21 cellular contexts compared by ENCODE assay signal in genomic region chr10:28211759-28212158, GRCh38.
A peak's percentile ranks its signal among the peaks of the same experiment; 100 is the strongest.
DNase-seq lines count a peak whose midpoint lies in the region; ATAC-seq, FAIRE-seq and TF ChIP-seq lines count a peak whose summit lies in the region.
"Had no signal": no experiment of that assay in that cellular context is flagged by ENCODE, and none has a peak within 500 bp of the region (broad histone marks: within the 10 kb centered on the region; RNA-seq: fewer than 3 reads in every experiment).

No MANE protein-coding gene starts in this region.

- H3K56ac ChIP-seq in H1 (replicated peaks; ENCODE audit: insufficient read length, low read depth, low read length), result no peak overlapping the region

- ATAC-seq in HCT116, result no peak
- ATAC-seq in gastrocnemius medialis, result no peak
- ATAC-seq: CD8-positive, alpha-beta T cell; GM12878 had no signal

- H2BK15ac ChIP-seq in H1 (ENCODE audit: low read length), result no peak overlapping the region

- H3K9me3 ChIP-seq in HCT116 (ENCODE audit: control insufficient read depth in 1 of 2, insufficient read depth in 1 of 2, low read depth in 1 of 2, low read length in 2 of 2) (no peaks in the 10 kb centered on the region), H1 (ENCODE audit: insufficient read depth in 2 of 2, low read depth in 1 of 2, low read length in 1 of 2) (peaks cover 4 to 5% of the 10 kb centered on the region in 2 experiments; a peak in 3 of 4 replicates), gastrocnemius medialis (no peaks in the 10 kb centered on the region)
- H3K9me3 ChIP-seq: Caco-2, HAP-1 had no signal

- H3K4ac ChIP-seq in H1 (replicated peaks; ENCODE audit: insufficient read length, low read depth, low read length), result no peak overlapping the region

- no peak overlapping the region for H2BK5ac ChIP-seq in H1 (ENCODE audit: low read depth, low read length)

- BruUV-seq in HCT116 (replicated peaks; lab: Mats Ljungman, UMichigan), result no TSS peak

- TF ChIP-seq RAD21 in HCT116 (IDR thresholded peaks at IDR 0.05; ENCODE audit: low read depth) (no peak), H1 (IDR thresholded peaks at IDR 0.05 in 1 of 2, conservative IDR thresholded peaks at IDR 0.05 in 1 of 2; ENCODE audit: low read depth in 2 of 2, low read length in 2 of 2) (no peak)

- H3K23me2 ChIP-seq in H1 (ENCODE audit: low read depth, low read length), result no peaks in the 10 kb centered on the region

- no peaks in the 10 kb centered on the region for H3K27me3 ChIP-seq in HCT116 (ENCODE audit: insufficient read depth, low read length)
- H3K27me3 ChIP-seq in H1 (replicated peaks in 1 of 4; ENCODE audit: control insufficient read depth in 3 of 4, extremely low read depth in 1 of 4, insufficient read depth in 3 of 4, low read length in 3 of 4), result no peaks in the 10 kb centered on the region
- no peaks in the 10 kb centered on the region for H3K27me3 ChIP-seq in gastrocnemius medialis
- H3K27me3 ChIP-seq: BLaER1 had no signal

- no peak overlapping the region for H3K14ac ChIP-seq in H1 (ENCODE audit: insufficient read length)

- RAD21 ChIA-PET in HCT116 (lab: Charles Lee; ENCODE audit: low non-redundant PET in 1 of 2, low total read pairs in 2 of 2, uncharacterized antibody in 2 of 2, unreplicated experiment in 2 of 2), result no interaction called here

- H4K8ac ChIP-seq in H1 (ENCODE audit: extremely low read depth, insufficient read depth, low read length), result no peak overlapping the region

- H4K91ac ChIP-seq in H1 (replicated peaks; ENCODE audit: insufficient read length, low read length), result no peak overlapping the region

- peaks cover 0 to 3% of the 10 kb centered on the region in 2 experiments; a peak in 1 of 4 replicates for H3K36me3 ChIP-seq in HCT116 (ENCODE audit: control insufficient read depth in 1 of 2, insufficient read depth in 2 of 2, low read length in 2 of 2)
- H3K36me3 ChIP-seq in H1 (ENCODE audit: control insufficient read depth in 2 of 4, insufficient read depth in 4 of 4, low read length in 3 of 4), result peaks cover 0 to 3% (median 0%) of the 10 kb centered on the region in 4 experiments; a peak in 1 of 8 replicates
- H3K36me3 ChIP-seq in gastrocnemius medialis, result no peaks in the 10 kb centered on the region
- H3K36me3 ChIP-seq: HAP-1 had no signal

- H3K79me1 ChIP-seq in H1 (ENCODE audit: low read depth, low read length), result no peaks in the 10 kb centered on the region

- no peak overlapping the region for H3K23ac ChIP-seq in H1 (ENCODE audit: insufficient read length)

- H3K4me3 ChIP-seq in HCT116 (replicated peaks in 1 of 2; ENCODE audit: low read depth in 1 of 2, low read length in 2 of 2), result no peak overlapping the region
- H3K4me3 ChIP-seq in H1 (ENCODE audit: extremely low read depth in 1 of 4, insufficient read depth in 2 of 4, low read depth in 3 of 4, low read length in 4 of 4), result no peak overlapping the region
- no peak overlapping the region for H3K4me3 ChIP-seq in gastrocnemius medialis
- H3K4me3 ChIP-seq: BLaER1, GM12878, HAP-1 had no signal

- no peak for TF ChIP-seq EP300 in H1 (IDR thresholded peaks at IDR 0.05; ENCODE audit: borderline replicate concordance in 1 of 2, low read depth in 2 of 2, low read length in 2 of 2)

- no peak overlapping the region for H2AK5ac ChIP-seq in H1 (ENCODE audit: low read depth, low read length)

- in situ Hi-C loops in GM13976 (cut with MboI; ENCODE audit: low sequenced_read_pairs, unreplicated experiment), result no loop called here
- in situ Hi-C loops in gastrocnemius medialis (cut with MboI; ENCODE audit: low sequenced_read_pairs in 4 of 4), result no loop called here

- H3K4me1 ChIP-seq in HCT116 (ENCODE audit: control insufficient read depth in 1 of 2, insufficient read depth in 2 of 2, low read length in 2 of 2) (peaks cover 79 to 82% of the 10 kb centered on the region in 2 experiments), H1 (replicated peaks in 1 of 4; ENCODE audit: control insufficient read depth in 3 of 4, insufficient read depth in 4 of 4, low read length in 3 of 4) (peaks cover 2 to 10% (median 8%) of the 10 kb centered on the region in 4 experiments; a peak in 5 of 7 replicates), gastrocnemius medialis (peaks cover 0 to 4% of the 10 kb centered on the region in 2 donors)
- H3K4me1 ChIP-seq: HAP-1 had no signal

- H3K9me2 ChIP-seq in HCT116 (ENCODE audit: insufficient read depth), result no peaks in the 10 kb centered on the region

- DNase-seq in ELF-1 (ENCODE audit: low read depth, low spot score) (peak; percentile 20), HCT116 (ENCODE audit: low read depth, low spot score) (no peak), H1 (ENCODE audit: low read depth in 1 of 2, low spot score in 2 of 2) (no peak), iPS-NIHi11 (ENCODE audit: low spot score) (peak; percentile 9), GM13976 (ENCODE audit: low spot score) (no peak), gastrocnemius medialis (no peak), T-helper 1 cell (no peak), T-helper 2 cell (no peak)
- DNase-seq: Caco-2; CD4-positive, CD25-positive, alpha-beta regulatory T cell; CD8-positive, alpha-beta T cell; DMS153; DND-41; GDM1 had no signal

- no peak for TF ChIP-seq CTCF in HCT116 (IDR thresholded peaks at IDR 0.05 in 2 of 3, conservative IDR thresholded peaks at IDR 0.05 in 1 of 3; ENCODE audit: borderline replicate concordance in 1 of 3, insufficient read depth in 1 of 3, low read depth in 2 of 3, low read length in 2 of 3)
- TF ChIP-seq CTCF in H1 (IDR thresholded peaks at IDR 0.05; ENCODE audit: control extremely low read depth in 1 of 3, insufficient read depth in 1 of 3, low read depth in 1 of 3, low read length in 3 of 3), result no peak
- no peak for TF ChIP-seq CTCF in GM13976 (IDR thresholded peaks at IDR 0.05; ENCODE audit: borderline replicate concordance, control extremely low read depth, extremely low read depth, insufficient read depth, missing control alignments)
- no peak for TF ChIP-seq CTCF in gastrocnemius medialis (IDR thresholded peaks at IDR 0.05 in 4 of 5, conservative IDR thresholded peaks at IDR 0.05 in 1 of 5)

- 60% methylated on average over 5 of the region's 5 CpGs; no CpG with 5 or more reads in 1 of the 2 experiments for WGBS in H1 (ENCODE audit: extremely low coverage in 1 of 2, insufficient coverage in 1 of 2, insufficient read length in 1 of 2, insufficient replicate concordance in 2 of 2, low coverage in 1 of 2, low lambda C conversion rate in 2 of 2, missing lambda C conversion rate in 1 of 2), 2 experiments

- CTCF ChIA-PET in HCT116 (lab: Charles Lee) (no interaction called here), H1 (lab: Charles Lee; ENCODE audit: partially characterized antibody) (interaction anchor here (1.1 kb wide), 1 partner anchor 25 kb away, joined by 3 read pairs; no protein-coding TSS in a partner anchor)

- H2BK12ac ChIP-seq in H1 (ENCODE audit: low read depth, low read length), result no peak overlapping the region

- H3K79me2 ChIP-seq in HCT116 (ENCODE audit: insufficient read depth, low read length), result peaks cover 25% of the 10 kb centered on the region
- H3K79me2 ChIP-seq in H1 (ENCODE audit: control insufficient read depth in 1 of 2, insufficient read depth in 2 of 2, low read length in 2 of 2), result no peaks in the 10 kb centered on the region

- H3K18ac ChIP-seq in H1 (ENCODE audit: extremely low read depth, low read length), result no peak overlapping the region

- H3K27ac ChIP-seq in HCT116 (ENCODE audit: low read depth, low read length) (peak overlapping the region; percentile 98), H1 (ENCODE audit: low read depth, low read length) (no peak overlapping the region), gastrocnemius medialis (no peak overlapping the region)
- H3K27ac ChIP-seq: 22Rv1, BLaER1, C4-2B had no signal

- TF ChIP-seq POLR2A in HCT116 (IDR thresholded peaks at IDR 0.05; ENCODE audit: borderline replicate concordance, extremely low read depth, insufficient read depth, insufficient read length), result no peak
- no peak for TF ChIP-seq POLR2A in H1 (IDR thresholded peaks at IDR 0.05; ENCODE audit: control extremely low read depth in 1 of 2, low read depth in 2 of 2, low read length in 2 of 2)
- no peak for TF ChIP-seq POLR2A in gastrocnemius medialis (IDR thresholded peaks at IDR 0.05)

- intact Hi-C loops in HCT116 (cut with micrococcal nuclease) (no loop called here), gastrocnemius medialis (cut with DNase I; ENCODE audit: low total_unique reads) (no loop called here)

- H4K20me1 ChIP-seq in HCT116 (ENCODE audit: insufficient read depth) (no peaks in the 10 kb centered on the region), H1 (replicated peaks in 1 of 2; ENCODE audit: control insufficient read depth in 1 of 2, insufficient read depth in 2 of 2, low read length in 2 of 2) (no peaks in the 10 kb centered on the region)
- H4K20me1 ChIP-seq: BLaER1 had no signal

- H2AFZ ChIP-seq in HCT116 (ENCODE audit: low read depth, low read length, poor library complexity, severe bottlenecking), result no peak overlapping the region
- H2AFZ ChIP-seq in H1 (ENCODE audit: low read length), result no peak overlapping the region

- H2BK20ac ChIP-seq in H1 (ENCODE audit: low read length), result no peak overlapping the region

- POLR2A ChIA-PET in HCT116 (lab: Charles Lee) (no interaction called here), H1 (lab: Charles Lee; ENCODE audit: partially characterized antibody) (no interaction called here)

- H3K4me2 ChIP-seq in HCT116 (ENCODE audit: low read length), result 0 out of 2 replicates have a peak overlapping the region, but pooled peaks have one; percentile 3
- H3K4me2 ChIP-seq in H1 (ENCODE audit: insufficient read depth in 1 of 2, low read depth in 2 of 2, low read length in 2 of 2), result no peak overlapping the region
- H3K4me2 ChIP-seq: BLaER1 had no signal

- peak overlapping the region; percentile 45 for H4K5ac ChIP-seq in H1 (ENCODE audit: insufficient read length, low read depth, low read length)

- H3K9ac ChIP-seq in HCT116 (ENCODE audit: low read length), result no peak overlapping the region
- no peak overlapping the region for H3K9ac ChIP-seq in H1 (replicated peaks in 1 of 4; ENCODE audit: extremely low read depth in 1 of 4, low read depth in 3 of 4, low read length in 3 of 4)
- H3K9ac ChIP-seq: BLaER1 had no signal

- peak; percentile 32 for FAIRE-seq in H1 (lab: Jason Lieb, UNC)
- FAIRE-seq: A204.1, GM12878, GM18507 had no signal

- no peak overlapping the region for H2BK120ac ChIP-seq in H1 (replicated peaks; ENCODE audit: low read depth, low read length)

TF ChIP-seq in HCT116, 20 proteins besides CTCF, POLR2A, EP300 and RAD21 (continues in another document):
- no peak for TF ChIP-seq JUND (IDR thresholded peaks at IDR 0.05)
- TF ChIP-seq EZH2phosphoT487 (IDR thresholded peaks at IDR 0.05; ENCODE audit: borderline replicate concordance), result no peak
- no peak for TF ChIP-seq CEBPB (IDR thresholded peaks at IDR 0.05; ENCODE audit: low read depth)
- TF ChIP-seq EGR1 (IDR thresholded peaks at IDR 0.05; ENCODE audit: low read depth), result no peak
- no peak for TF ChIP-seq ELF1 (IDR thresholded peaks at IDR 0.05; ENCODE audit: borderline replicate concordance, low read depth)

TF ChIP-seq in H1, 55 proteins besides CTCF, POLR2A, EP300 and RAD21:
- peak; percentile 69; the same call in 1 of the 2 replicates for TF ChIP-seq KDM1A (IDR thresholded peaks at IDR 0.05; ENCODE audit: borderline replicate concordance, low read length)
- no peak for TF ChIP-seq JUND (IDR thresholded peaks at IDR 0.05; ENCODE audit: low read length)
- peak; percentile 87 for TF ChIP-seq NANOG (IDR thresholded peaks at IDR 0.05; ENCODE audit: insufficient read depth, low read depth, low read length, poor library complexity, severe bottlenecking)

Comparison
In these comparisons a context has a peak if more than half of its experiments do, and no peak if none do; other contexts are left out.
1. DNase-seq: peak in ELF-1 (single experiment) and iPS-NIHi11 (single experiment); none in HCT116 (single experiment), H1 (0 of 2), GM13976 (single experiment), gastrocnemius medialis (0 of 2), T-helper 1 cell (0 of 5) and T-helper 2 cell (0 of 5).